ENCODE assay signal across 16 cellular contexts in genomic region chr16:79716645-79717323, GRCh38.
DNase-seq lines count a peak whose midpoint lies in the region; ATAC-seq and TF ChIP-seq lines count a peak whose summit lies in the region.
"Had no signal": no experiment of that assay in that cellular context is flagged by ENCODE, and none has a peak within 500 bp of the region (broad histone marks: within the 10 kb centered on the region; RNA-seq: fewer than 3 reads in every experiment).

No MANE protein-coding gene starts in this region.

- H3K4me3 Mint-ChIP-seq in chondrocyte (ENCODE audit: unreplicated experiment) = peak overlapping the region; percentile 13
- H3K4me3 Mint-ChIP-seq: dendritic cell treated with granulocyte-macrophage colony-stimulating factor and Interleukin-4, amounts not matched to agents 40 ng/mL and 50 ng/mL, for 4 days had no signal

- no CpG with 5 or more reads among the region's 7 CpGs for WGBS in trophoblast cell (ENCODE audit: extremely low coverage, insufficient coverage, insufficient read length)

- no peak overlapping the region for H2BK120ac ChIP-seq in trophoblast cell (ENCODE audit: insufficient read depth, low read length, poor library complexity)

- no peak overlapping the region for H2AFZ ChIP-seq in trophoblast cell (ENCODE audit: insufficient read depth, low read length, poor library complexity)

- CTCF ChIA-PET in HEK293 (lab: Yijun Ruan, JAX) = interaction anchor here (0.6 to 0.7 kb wide), 3 partner anchors 19 to 751 kb away, joined by 3 to 6 read pairs (median 4); no protein-coding TSS in a partner anchor

- TF ChIP-seq CTCF in HEK293 (tag by site-specific recombination; IDR thresholded peaks at IDR 0.05) (no peak), chondrocyte (IDR thresholded peaks at IDR 0.05) (no peak)

- peak overlapping the region; percentile 1; the same call in 1 of the 2 replicates for H3K27ac ChIP-seq in HEK293 (ENCODE audit: extremely low read depth, low read depth, low read length)
- H3K27ac ChIP-seq in trophoblast cell (ENCODE audit: low read depth, low read length) = peak overlapping the region; percentile 8

- H2AK5ac ChIP-seq in trophoblast cell (ENCODE audit: low read length) = no peak overlapping the region

- no peaks in the 10 kb centered on the region for H3K9me3 Mint-ChIP-seq in chondrocyte (ENCODE audit: low read depth)
- H3K9me3 Mint-ChIP-seq: dendritic cell treated with granulocyte-macrophage colony-stimulating factor and Interleukin-4, amounts not matched to agents 40 ng/mL and 50 ng/mL, for 4 days had no signal

- POLR2A ChIA-PET in HEK293 (lab: Yijun Ruan, JAX) = no interaction called here

- no peak overlapping the region for H4K91ac ChIP-seq in trophoblast cell (ENCODE audit: low read depth, low read length)

- H3K9me3 ChIP-seq in HEK293 (ENCODE audit: control insufficient read depth, insufficient read depth, low read depth, low read length) = no peaks in the 10 kb centered on the region
- no peaks in the 10 kb centered on the region for H3K9me3 ChIP-seq in trophoblast cell (ENCODE audit: insufficient read depth, low read depth, low read length)
- H3K9me3 ChIP-seq: HAP-1 had no signal

- H3K4me3 ChIP-seq in HEK293 (ENCODE audit: low read depth, low read length) = no peak overlapping the region
- no peak overlapping the region for H3K4me3 ChIP-seq in trophoblast cell (ENCODE audit: low read depth, low read length)
- H3K4me3 ChIP-seq: GM12878, HAP-1 had no signal

- peak overlapping the region; percentile 70 for H3K27ac Mint-ChIP-seq in chondrocyte (ENCODE audit: unreplicated experiment)
- H3K27ac Mint-ChIP-seq: dendritic cell treated with granulocyte-macrophage colony-stimulating factor and Interleukin-4, amounts not matched to agents 40 ng/mL and 50 ng/mL, for 4 days had no signal

- H3K36me3 ChIP-seq in HEK293 (ENCODE audit: control insufficient read depth in 2 of 2, insufficient read depth in 1 of 2, low read length in 2 of 2) = no peaks in the 10 kb centered on the region
- H3K36me3 ChIP-seq in trophoblast cell (ENCODE audit: control insufficient read depth in 1 of 2, insufficient read depth in 2 of 2, low read length in 2 of 2) = no peaks in the 10 kb centered on the region
- H3K36me3 ChIP-seq: HAP-1 had no signal

- DNase-seq in OCI-M1 (lab: John Stamatoyannopoulos, UW) (peak; percentile 31), chondrocyte (ENCODE audit: low spot score) (no peak), trophoblast cell (no peak), cerebellum (ENCODE audit: low spot score) (no peak), NCI-H82 treated with DMSO at 0.1 percent for 48 hours (lab: John Stamatoyannopoulos, UW; ENCODE audit: unreplicated experiment) (no peak)
- DNase-seq: midbrain, NCI-H1417, occipital lobe, SHP77 had no signal

- H3K4me2 ChIP-seq in trophoblast cell (ENCODE audit: low read length) = no peak overlapping the region

- no peak overlapping the region for H3K14ac ChIP-seq in trophoblast cell (ENCODE audit: low read length)

- no peaks in the 10 kb centered on the region for H3K79me2 ChIP-seq in trophoblast cell (ENCODE audit: control insufficient read depth, insufficient read depth, low read length, poor library complexity)

- H2BK12ac ChIP-seq in trophoblast cell (ENCODE audit: low read length) = no peak overlapping the region

- H3K4me1 ChIP-seq in HEK293 (ENCODE audit: control insufficient read depth, insufficient read depth, low read length) = peaks cover 18% of the 10 kb centered on the region
- peaks cover 3 to 12% of the 10 kb centered on the region in 2 experiments for H3K4me1 ChIP-seq in trophoblast cell (ENCODE audit: control insufficient read depth in 1 of 2, insufficient read depth in 2 of 2, low read length in 2 of 2)

- no peaks in the 10 kb centered on the region for H3K36me3 Mint-ChIP-seq in chondrocyte (ENCODE audit: low read depth)

- ATAC-seq in GM18873 (IDR thresholded peaks at IDR 0.05; ENCODE audit: low FRiP score, unreplicated experiment) (no peak), HG02759 (IDR thresholded peaks at IDR 0.05; ENCODE audit: unreplicated experiment) (no peak)
- ATAC-seq: esophagus mucosa, GM12878 had no signal

- H4K12ac ChIP-seq in trophoblast cell (ENCODE audit: low read depth, low read length) = no peak overlapping the region

- no peaks in the 10 kb centered on the region for H3K27me3 ChIP-seq in trophoblast cell (ENCODE audit: insufficient read depth, low read length)

- H3K23ac ChIP-seq in trophoblast cell (ENCODE audit: low read length) = no peak overlapping the region

- peaks cover 2% of the 10 kb centered on the region for H3K79me1 ChIP-seq in trophoblast cell (ENCODE audit: low read length)

- H3K18ac ChIP-seq in trophoblast cell (ENCODE audit: low read length) = no peak overlapping the region

- no peak overlapping the region for H3K4ac ChIP-seq in trophoblast cell (ENCODE audit: low read depth, low read length)

- H4K8ac ChIP-seq in trophoblast cell (ENCODE audit: low read depth, low read length) = no peak overlapping the region

- H3K9ac ChIP-seq in trophoblast cell (ENCODE audit: low read length) = no peak overlapping the region

- H2BK5ac ChIP-seq in trophoblast cell (ENCODE audit: low read depth, low read length, poor library complexity) = no peak overlapping the region

- H3K27me3 Mint-ChIP-seq in chondrocyte (ENCODE audit: low read depth) = no peaks in the 10 kb centered on the region
- H3K27me3 Mint-ChIP-seq: dendritic cell treated with granulocyte-macrophage colony-stimulating factor and Interleukin-4, amounts not matched to agents 40 ng/mL and 50 ng/mL, for 4 days had no signal

- H3K4me1 Mint-ChIP-seq in chondrocyte (ENCODE audit: low read depth) = peaks cover 64% of the 10 kb centered on the region

TF ChIP-seq in HEK293, 187 proteins besides CTCF, POLR2A, EP300 and RAD21:
- TF ChIP-seq PRDM10 (tag by site-specific recombination; IDR thresholded peaks at IDR 0.05) = peak; percentile 34; the same call in 1 of the 2 replicates
- TF ChIP-seq ZNF777 (tag by site-specific recombination; IDR thresholded peaks at IDR 0.05; ENCODE audit: borderline replicate concordance) = no peak
- TF ChIP-seq ZNF48 (tag by site-specific recombination; IDR thresholded peaks at IDR 0.05) = no peak
- no peak for TF ChIP-seq ZSCAN23 (tag by site-specific recombination; IDR thresholded peaks at IDR 0.05)
- TF ChIP-seq HOXC10 (CRISPR knock-in tag; IDR thresholded peaks at IDR 0.05) = no peak
- TF ChIP-seq ZNF10 (tag by site-specific recombination; IDR thresholded peaks at IDR 0.05) = no peak
- TF ChIP-seq ZNF510 (tag by site-specific recombination; IDR thresholded peaks at IDR 0.05; ENCODE audit: insufficient replicate concordance) = no peak
- no peak for TF ChIP-seq ZNF513 (tag by site-specific recombination; IDR thresholded peaks at IDR 0.05)
- no peak for TF ChIP-seq SP3 (tag by site-specific recombination; IDR thresholded peaks at IDR 0.05)
- TF ChIP-seq HOXA7 (CRISPR knock-in tag; IDR thresholded peaks at IDR 0.05; ENCODE audit: borderline replicate concordance) = no peak
- no peak for TF ChIP-seq MEIS1 (CRISPR knock-in tag; IDR thresholded peaks at IDR 0.05; ENCODE audit: borderline replicate concordance)
- no peak for TF ChIP-seq ZNF292 (tag by site-specific recombination; IDR thresholded peaks at IDR 0.05; ENCODE audit: borderline replicate concordance, low read depth)
- TF ChIP-seq ZNF169 (tag by site-specific recombination; IDR thresholded peaks at IDR 0.05) = no peak
- TF ChIP-seq ZNF211 (tag by site-specific recombination; IDR thresholded peaks at IDR 0.05; ENCODE audit: low read depth) = no peak
- no peak for TF ChIP-seq ZNF660 (tag by site-specific recombination; IDR thresholded peaks at IDR 0.05)
- TF ChIP-seq ZNF266 (tag by site-specific recombination; IDR thresholded peaks at IDR 0.05; ENCODE audit: low read depth) = no peak
- TF ChIP-seq ZNF596 (tag by site-specific recombination; IDR thresholded peaks at IDR 0.05) = peak; percentile 59
